Comparison of ENCODE assay signal across 8 cellular contexts in the genomic region with DNA sequence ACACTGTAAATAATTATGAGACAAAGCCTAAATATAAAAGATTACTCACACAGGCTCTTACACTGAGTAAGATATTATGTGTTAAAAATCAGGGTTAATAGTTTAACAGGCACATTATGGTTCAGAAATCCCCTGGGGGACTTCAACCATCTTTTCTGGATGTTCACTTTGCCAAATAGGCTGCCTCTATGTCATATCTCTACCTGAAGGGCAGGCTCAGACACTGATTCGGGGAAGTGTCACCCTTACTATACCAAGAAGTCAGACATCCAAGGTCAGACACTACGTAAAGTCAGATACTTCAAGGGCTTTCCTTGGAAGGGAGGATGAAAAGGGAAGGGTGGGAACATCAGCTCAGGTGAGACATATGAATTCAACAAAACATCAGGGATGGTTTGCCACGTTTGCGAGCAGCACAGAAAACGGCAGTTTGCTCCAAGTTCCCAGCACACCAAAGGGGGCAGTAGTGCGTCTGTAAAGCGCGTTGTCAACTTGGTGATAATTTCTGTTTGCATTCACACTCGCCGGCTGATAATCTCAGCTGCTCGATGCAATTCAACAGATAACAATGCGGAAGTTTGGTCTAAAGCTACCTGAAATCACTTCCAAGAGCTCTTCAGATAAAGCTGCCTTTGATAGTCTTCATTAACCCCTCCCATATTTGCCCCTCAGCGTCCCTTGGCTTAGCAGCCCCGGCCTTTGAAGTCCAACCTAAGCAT. TPM values are rescaled to one million over a fixed set of nuclear protein-coding genes. Genes with fewer than 3 reads are reported as not detected.
DNase-seq lines count a peak whose midpoint lies in the region; ATAC-seq and TF ChIP-seq lines count a peak whose summit lies in the region.

No MANE protein-coding gene starts in this region.

- H3K9ac ChIP-seq in SU-DHL-6 (ENCODE audit: low read length): peak overlapping the region; percentile 93

- H3K36me3 ChIP-seq in SU-DHL-6 (ENCODE audit: low read length) (peaks cover 16% of the 10 kb centered on the region), right atrium auricular region (no peaks in the 10 kb centered on the region), psoas muscle (ENCODE audit: insufficient read depth in 1 of 2, low read depth in 1 of 2) (no peaks in the 10 kb centered on the region), uterus (no peaks in the 10 kb centered on the region)

- H4K20me1 ChIP-seq in SU-DHL-6 (ENCODE audit: low read depth, low read length): no peaks in the 10 kb centered on the region

- intact Hi-C loops in psoas muscle (cut with DNase I): loop anchor here in 1 of 2 donors (5.0 kb wide), 1 partner anchor 107 kb away; no protein-coding TSS in a partner anchor
- intact Hi-C loops in uterus (cut with DNase I; ENCODE audit: low total_unique reads): no loop called here

- H3K27ac ChIP-seq in SU-DHL-6 (ENCODE audit: low read depth, low read length) (peak overlapping the region; percentile 95), right atrium auricular region (peak overlapping the region; percentile 94 to 98), psoas muscle (peak overlapping the region; percentile 96), uterus (peak overlapping the region; percentile 85 to 90)

- no peaks in the 10 kb centered on the region for H3K9me3 ChIP-seq in SU-DHL-6 (ENCODE audit: insufficient read depth, low read length)
- no peaks in the 10 kb centered on the region for H3K9me3 ChIP-seq in right atrium auricular region
- no peaks in the 10 kb centered on the region for H3K9me3 ChIP-seq in psoas muscle
- no peaks in the 10 kb centered on the region for H3K9me3 ChIP-seq in uterus

- H3K9me2 ChIP-seq in SU-DHL-6 (replicated peaks; ENCODE audit: insufficient read depth, low read length): no peaks in the 10 kb centered on the region

- H3K4me1 ChIP-seq in right atrium auricular region: peaks cover 0 to 46% of the 10 kb centered on the region in 2 donors
- H3K4me1 ChIP-seq in psoas muscle: peaks cover 48% of the 10 kb centered on the region
- no peaks in the 10 kb centered on the region for H3K4me1 ChIP-seq in uterus

- ATAC-seq in HG02571 (IDR thresholded peaks at IDR 0.05; ENCODE audit: unreplicated experiment) (peak; percentile 35), psoas muscle (peak; percentile 66 to 80 (median 70))

- H3K4me3 ChIP-seq in SU-DHL-6 (ENCODE audit: insufficient read depth, low read length, poor library complexity, severe bottlenecking) (peak overlapping the region; percentile 86), right atrium auricular region (peak overlapping the region; percentile 56 to 61), psoas muscle (peak overlapping the region; percentile 78), uterus (peak overlapping the region; percentile 52 to 60)

- H3F3A ChIP-seq in SU-DHL-6 (ENCODE audit: insufficient read depth): peaks cover 50% of the 10 kb centered on the region

- no peak for TF ChIP-seq POLR2A in uterus (IDR thresholded peaks at IDR 0.05)

- DNase-seq in MV-4-11 (lab: John Stamatoyannopoulos, UW): peak; percentile 66
- peak; percentile 52 for DNase-seq in amniotic stem cell (lab: John Stamatoyannopoulos, UW)
- peak; percentile 80 for DNase-seq in right atrium auricular region (ENCODE audit: low spot score)
- peak; percentile 69 to 80 for DNase-seq in psoas muscle
- DNase-seq in uterus: peak; percentile 73 to 76

- peaks cover 40% of the 10 kb centered on the region for H3K79me2 ChIP-seq in SU-DHL-6 (ENCODE audit: insufficient read depth, low read length)

- H3K27me3 ChIP-seq in SU-DHL-6 (ENCODE audit: low read length) (no peaks in the 10 kb centered on the region), right atrium auricular region (no peaks in the 10 kb centered on the region), psoas muscle (ENCODE audit: insufficient read depth in 3 of 3, low read length in 2 of 3) (no peaks in the 10 kb centered on the region), uterus (no peaks in the 10 kb centered on the region)

- TF ChIP-seq CTCF in GM12872 (IDR thresholded peaks at IDR 0.05; ENCODE audit: insufficient read depth, low read depth, low read length) (peak; percentile 89), SU-DHL-6 (IDR thresholded peaks at IDR 0.05; ENCODE audit: insufficient read depth, low read length, poor library complexity, severe bottlenecking) (peak; percentile 83), right atrium auricular region (IDR thresholded peaks at IDR 0.05) (peak; percentile 72 to 89), psoas muscle (IDR thresholded peaks at IDR 0.05) (peak; percentile 74), uterus (IDR thresholded peaks at IDR 0.05) (peak; percentile 71 to 77 (median 72))

- H2AFZ ChIP-seq in SU-DHL-6 (ENCODE audit: low read depth, low read length, severe bottlenecking): peak overlapping the region; percentile 54

- H3K4me2 ChIP-seq in SU-DHL-6 (ENCODE audit: low read depth, low read length, poor library complexity, severe bottlenecking): peak overlapping the region; percentile 89

- 2 to 4% (median 3%) methylated on average over 14 of the region's 14 CpGs for WGBS in psoas muscle, 3 donors

RNA-seq across cellular contexts. Expression of a gene that starts 0.9 kb away (rescaled TPM):
- total RNA-seq in right atrium auricular region (10 to 100 TPM; 50.0 to 56.3 TPM), psoas muscle (10 to 100 TPM; 13.0 to 24.9 (median 19.9) TPM), uterus (10 to 100 TPM in 2 of 4 donors, 1 to 10 TPM in 2; 2.6 to 42.7 (median 8.6) TPM)
- polyA plus RNA-seq in psoas muscle: 1 to 10 TPM; 3.4 to 9.3 (median 5.4) TPM

Comparison
In these comparisons a context has a peak if more than half of its experiments do, and no peak if none do; other contexts are left out.
1. Peak in every context shown above with its lines: DNase-seq, ATAC-seq, H3K4me3 ChIP-seq and H3K27ac ChIP-seq.